ENCODE assay signal across 16 cellular contexts in genomic region chr15:22927761-22928160, GRCh38. TPM values are rescaled to one million over a fixed set of nuclear protein-coding genes. Genes with fewer than 3 reads are reported as not detected.
DNase-seq lines count a peak whose midpoint lies in the region; TF ChIP-seq lines count a peak whose summit lies in the region.
"Had no signal": no experiment of that assay in that cellular context is flagged by ENCODE, and none has a peak within 500 bp of the region (broad histone marks: within the 10 kb centered on the region; RNA-seq: fewer than 3 reads in every experiment).

No MANE protein-coding gene starts in this region.

- H3K4me3 ChIP-seq in H7 (ENCODE audit: insufficient read depth, low read depth, low read length) = no peak overlapping the region
- H3K4me3 ChIP-seq in osteoblast (ENCODE audit: insufficient read depth, low read length) = no peak overlapping the region
- H3K4me3 ChIP-seq in testis = peak overlapping the region; percentile 16 to 29
- H3K4me3 ChIP-seq: BLaER1 had no signal

- H3K79me2 ChIP-seq in osteoblast (ENCODE audit: insufficient read depth, low read length) = no peaks in the 10 kb centered on the region

- H3K27me3 ChIP-seq in H7 (ENCODE audit: control insufficient read depth, insufficient read depth, low read length) (no peaks in the 10 kb centered on the region), osteoblast (ENCODE audit: insufficient read depth, low read length) (no peaks in the 10 kb centered on the region), testis (no peaks in the 10 kb centered on the region)
- H3K27me3 ChIP-seq: BE2C, BLaER1 had no signal

- intact Hi-C loops in testis (cut with DNase I; ENCODE audit: low total_unique reads) = no loop called here

- H3K9me3 ChIP-seq in osteoblast (ENCODE audit: low read depth, low read length) = no peaks in the 10 kb centered on the region
- H3K9me3 ChIP-seq in testis = no peaks in the 10 kb centered on the region
- H3K9me3 ChIP-seq: BE2C, BLaER1 had no signal

- no peak overlapping the region for H3K4me2 ChIP-seq in osteoblast (ENCODE audit: insufficient read depth, low read length)
- H3K4me2 ChIP-seq: BLaER1 had no signal

- peaks cover 5% of the 10 kb centered on the region for H4K20me1 ChIP-seq in osteoblast (ENCODE audit: insufficient read depth, low read length)
- H4K20me1 ChIP-seq: BLaER1 had no signal

- 57 to 71% methylated on average over 25 of the region's 25 CpGs for WGBS in testis, 2 donors

- TF ChIP-seq CTCF in osteoblast (IDR thresholded peaks at IDR 0.05; ENCODE audit: extremely low read depth, low read depth, low read length) = no peak
- no peak for TF ChIP-seq CTCF in testis (IDR thresholded peaks at IDR 0.05)

- H3K36me3 ChIP-seq in H7 (replicated peaks; ENCODE audit: control insufficient read depth, insufficient read depth, low read length) (peaks cover 9% of the 10 kb centered on the region), osteoblast (ENCODE audit: insufficient read depth, low read length) (peaks cover 44% of the 10 kb centered on the region), testis (ENCODE audit: low read depth, missing control alignments) (no peaks in the 10 kb centered on the region)

- no peak overlapping the region for H3K27ac ChIP-seq in osteoblast (ENCODE audit: low read depth, low read length)
- H3K27ac ChIP-seq in testis = no peak overlapping the region
- H3K27ac ChIP-seq: BLaER1 had no signal

- DNase-seq in H7 = peak; percentile 41
- DNase-seq in osteoblast (ENCODE audit: insufficient read length, low spot score, missing footprints) = peak; percentile 37
- no peak for DNase-seq in testis
- no peak for DNase-seq in NCI-H2107 treated with DMSO at 0.1 percent for 48 hours (lab: John Stamatoyannopoulos, UW; ENCODE audit: unreplicated experiment)
- DNase-seq in DMS 273 treated with DMSO at 0.1 percent for 48 hours (lab: John Stamatoyannopoulos, UW) = no peak
- DNase-seq: 8988T; ACHN; BE2C; C1 segment of cervical spinal cord; CD4-positive, alpha-beta memory T cell; CD4-positive, CD25-positive, alpha-beta regulatory T cell; CD8-positive, alpha-beta memory T cell; COR-L47; DMS79 treated with DMSO at 0.1 percent for 48 hours; GF-D8 had no signal

- H3K4me1 ChIP-seq in osteoblast (ENCODE audit: insufficient read depth, low read length) (peaks cover 5% of the 10 kb centered on the region), testis (no peaks in the 10 kb centered on the region)
- H3K4me1 ChIP-seq: BE2C, BLaER1 had no signal

- no peak overlapping the region for H2AFZ ChIP-seq in osteoblast (ENCODE audit: low read length)

- TF ChIP-seq POLR2A in testis (IDR thresholded peaks at IDR 0.05) = no peak

RNA-seq across cellular contexts. Expression of gene CYFIP1, which starts 52.4 kb away (rescaled TPM):
- total RNA-seq in H7 (2014; rRNA removed; shearing (Covaris generic)) = 84.2 and 85.7 TPM in 2 replicates
- 104 and 107 TPM in 2 replicates for total RNA-seq in osteoblast
- 100 to 1,000 TPM in 1 of 2 donors, 10 to 100 TPM in 1; 90.5 to 112 TPM for total RNA-seq in testis
- polyA plus RNA-seq in testis (ENCODE audit: insufficient read depth, low read depth, low replicate concordance) = 50.9 TPM

Comparison
In these comparisons a context has a peak if more than half of its experiments do, and no peak if none do; other contexts are left out.
1. DNase-seq: peak in H7 (single experiment) and osteoblast (single experiment); none in testis (single experiment), NCI-H2107 treated with DMSO at 0.1 percent for 48 hours (single experiment) and DMS 273 treated with DMSO at 0.1 percent for 48 hours (single experiment).
2. H3K4me3 ChIP-seq: peak in testis (2 of 2); none in H7 (single experiment) and osteoblast (single experiment).